ENCODE assay signal across 8 cellular contexts in the genomic region with DNA sequence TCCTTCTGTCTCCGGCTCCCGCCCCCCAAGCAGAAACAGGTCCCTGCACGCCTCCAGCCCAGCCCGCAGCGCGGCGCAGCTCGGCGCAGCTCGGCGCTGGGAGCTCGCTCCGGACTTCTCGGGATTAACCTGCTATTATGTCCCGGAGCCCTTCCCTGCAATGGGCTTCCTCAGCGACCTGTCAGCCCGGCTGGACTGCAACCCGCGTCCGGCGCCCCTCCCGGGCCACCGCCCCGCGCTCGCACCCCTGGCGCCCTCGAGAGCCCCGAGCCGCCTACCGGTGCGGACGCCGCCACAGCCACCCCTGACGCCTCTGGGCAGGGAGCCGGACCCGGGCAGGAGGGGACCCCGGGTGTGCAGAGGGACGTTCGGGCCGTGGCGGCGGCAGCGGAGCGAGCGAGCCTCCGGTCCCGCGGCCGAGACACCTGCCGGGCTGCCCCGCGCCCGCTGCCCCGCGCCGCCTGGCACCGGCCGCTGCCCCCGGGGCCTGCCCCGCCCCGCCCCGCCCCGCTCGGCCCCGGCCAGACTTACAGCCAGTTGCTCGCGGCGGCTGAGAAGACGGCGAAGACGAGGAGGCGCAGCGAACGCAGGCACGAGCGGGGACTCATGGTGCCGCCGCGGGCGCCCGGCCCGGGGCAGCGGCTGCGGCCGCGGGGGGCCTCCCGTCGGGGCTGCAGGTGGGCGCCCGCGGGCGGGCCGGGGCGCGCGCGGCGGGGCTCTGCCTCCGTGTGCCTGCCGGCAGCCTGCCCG. TPM values are rescaled to one million over a fixed set of nuclear protein-coding genes. Genes with fewer than 3 reads are reported as not detected.
A peak's percentile ranks its signal among the peaks of the same experiment; 100 is the strongest.
DNase-seq lines count a peak whose midpoint lies in the region; ATAC-seq, FAIRE-seq and TF ChIP-seq lines count a peak whose summit lies in the region.

No MANE protein-coding gene starts in this region.

- TF ChIP-seq RAD21 in GM12878 (IDR thresholded peaks at IDR 0.05; ENCODE audit: insufficient read depth, low read depth, low read length): no peak

- H3K9me1 ChIP-seq in keratinocyte (ENCODE audit: control insufficient read depth, extremely low read depth, insufficient read depth, low read length): no peaks in the 10 kb centered on the region

- peak; percentile 76 for DNase-seq in D341Med (ENCODE audit: low spot score)
- DNase-seq in GM12878 (ENCODE audit: low read depth, low spot score): no peak
- DNase-seq in keratinocyte (ENCODE audit: low read depth, low spot score): no peak
- no peak for DNase-seq in DMS153 treated with DMSO at 0.1 percent for 48 hours (lab: John Stamatoyannopoulos, UW; ENCODE audit: unreplicated experiment)

- ATAC-seq in GM12878 (peak; percentile 46), GM19455 (IDR thresholded peaks at IDR 0.05; ENCODE audit: unreplicated experiment) (no peak), GM18868 (IDR thresholded peaks at IDR 0.05; ENCODE audit: unreplicated experiment) (no peak)

- WGBS in GM12878 (ENCODE audit: insufficient coverage, insufficient replicate concordance, low lambda C conversion rate, missing lambda C conversion rate): 3% methylated on average over 51 of the region's 102 CpGs

- in situ Hi-C loops in GM12878 (cut with MboI): no loop called here

- H3K4me1 ChIP-seq in HUES48 (ENCODE audit: control insufficient read depth, insufficient read depth, low read length): peaks cover 20% of the 10 kb centered on the region
- no peaks in the 10 kb centered on the region for H3K4me1 ChIP-seq in GM12878 (ENCODE audit: control insufficient read depth, insufficient read depth, low read length)
- peaks cover 43% of the 10 kb centered on the region for H3K4me1 ChIP-seq in keratinocyte (ENCODE audit: control insufficient read depth, extremely low read depth, insufficient read depth, low read length)
- H3K4me1 ChIP-seq in subcutaneous abdominal adipose tissue (ENCODE audit: control insufficient read depth in 5 of 5, insufficient read depth in 5 of 5, low read length in 5 of 5): peaks cover 0 to 15% (median 14%) of the 10 kb centered on the region in 5 donors

- TF ChIP-seq CTCF in GM12878 (IDR thresholded peaks at IDR 0.05 in 2 of 3, conservative IDR thresholded peaks at IDR 0.05 in 1 of 3; ENCODE audit: control insufficient read depth in 2 of 3, extremely low read depth in 1 of 3, insufficient read depth in 1 of 3, low read depth in 3 of 3, low read length in 3 of 3) (no peak), keratinocyte (optimal IDR thresholded peaks at IDR 0.05 in 1 of 3, IDR thresholded peaks at IDR 0.05 in 1 of 3, conservative IDR thresholded peaks at IDR 0.05 in 1 of 3; ENCODE audit: extremely low read depth in 1 of 3, insufficient read depth in 2 of 3, low read length in 3 of 3) (peak in 1 of 3 experiments; percentile 5)

- FAIRE-seq in GM12878 (lab: Jason Lieb, UNC) (no peak), keratinocyte (lab: Jason Lieb, UNC) (no peak)

- H3K27me3 ChIP-seq in HUES48 (ENCODE audit: control insufficient read depth, insufficient read depth, low read length) (peaks cover 36% of the 10 kb centered on the region), GM12878 (replicated peaks in 1 of 2; ENCODE audit: control insufficient read depth in 2 of 2, insufficient read depth in 2 of 2, low read length in 1 of 2) (peaks cover 8 to 18% of the 10 kb centered on the region in 2 experiments), keratinocyte (ENCODE audit: control insufficient read depth, extremely low read depth, insufficient read depth, low read length) (peaks cover 32% of the 10 kb centered on the region), subcutaneous abdominal adipose tissue (ENCODE audit: control insufficient read depth in 5 of 5, insufficient read depth in 4 of 5, low read length in 5 of 5) (peaks cover 15 to 53% (median 48%) of the 10 kb centered on the region in 5 donors)

- SMC1A ChIA-PET in GM12878 (lab: Charles Lee; ENCODE audit: uncharacterized antibody, unreplicated experiment): interaction anchor here (1.1 to 1.5 kb wide), 2 partner anchors 24 to 268 kb away, joined by 3 to 4 read pairs; no protein-coding TSS in a partner anchor

- no peak for TF ChIP-seq POLR2A in GM12878 (IDR thresholded peaks at IDR 0.05; ENCODE audit: low read depth, low read length)

- H3K4me3 ChIP-seq in HUES48 (ENCODE audit: low read depth, low read length): peak overlapping the region; percentile 62
- no peak overlapping the region for H3K4me3 ChIP-seq in GM12878
- H3K4me3 ChIP-seq in keratinocyte (ENCODE audit: control insufficient read depth in 2 of 3, extremely low read depth in 1 of 3, insufficient read depth in 2 of 3, low read depth in 1 of 3, low read length in 3 of 3): peak overlapping the region in 2 of 3 experiments; percentile 32 to 60
- peak overlapping the region in 4 of 5 donors; percentile 32 to 67 (median 48) for H3K4me3 ChIP-seq in subcutaneous abdominal adipose tissue (ENCODE audit: low read depth in 1 of 5, low read length in 5 of 5)

- intact Hi-C loops in GM12878 (cut with micrococcal nuclease; ENCODE audit: unreplicated experiment): no loop called here

- RAD21 ChIA-PET in GM12878 (lab: Charles Lee; ENCODE audit: unreplicated experiment): interaction anchor here (1.1 kb wide), 1 partner anchor 274 kb away, joined by 3 read pairs; no protein-coding TSS in a partner anchor

- POLR2A ChIA-PET in GM12878 (lab: Charles Lee): no interaction called here

- no peak for TF ChIP-seq EP300 in GM12878 (IDR thresholded peaks at IDR 0.05; ENCODE audit: borderline replicate concordance in 1 of 2, control insufficient read depth in 1 of 2, low read depth in 2 of 2, low read length in 2 of 2)

- no peaks in the 10 kb centered on the region for H3K36me3 ChIP-seq in HUES48 (ENCODE audit: control insufficient read depth, insufficient read depth, low read length)
- no peaks in the 10 kb centered on the region for H3K36me3 ChIP-seq in GM12878 (ENCODE audit: control insufficient read depth in 2 of 2, insufficient read depth in 2 of 2, low read length in 1 of 2)
- no peaks in the 10 kb centered on the region for H3K36me3 ChIP-seq in keratinocyte (ENCODE audit: control insufficient read depth in 2 of 2, extremely low read depth in 1 of 2, insufficient read depth in 2 of 2, low read length in 2 of 2)
- H3K36me3 ChIP-seq in subcutaneous abdominal adipose tissue (ENCODE audit: control insufficient read depth in 5 of 5, insufficient read depth in 5 of 5, low read length in 5 of 5): no peaks in the 10 kb centered on the region

- H2AFZ ChIP-seq in GM12878 (ENCODE audit: control insufficient read depth, low read depth, low read length): no peak overlapping the region
- H2AFZ ChIP-seq in keratinocyte (ENCODE audit: control insufficient read depth, low read length): peak overlapping the region; percentile 5

- no TSS peak for BruUV-seq in GM12878 (replicated peaks; lab: Mats Ljungman, UMichigan)

- H3K4me2 ChIP-seq in GM12878 (ENCODE audit: control insufficient read depth, insufficient read depth) (peak overlapping the region; percentile 50; the same call in 1 of the 2 replicates), keratinocyte (ENCODE audit: control insufficient read depth, extremely low read depth, insufficient read depth, low read depth, low read length) (peak overlapping the region; percentile 76)

- CTCF ChIA-PET in GM12878 (lab: Yijun Ruan, JAX): interaction anchor here (1.0 to 5.5 kb wide), 2 partner anchors 134 to 274 kb away, joined by 3 to 28 read pairs; no protein-coding TSS in a partner anchor

- H3K9me3 ChIP-seq in HUES48 (ENCODE audit: control insufficient read depth, insufficient read depth, low read length) (no peaks in the 10 kb centered on the region), GM12878 (replicated peaks; ENCODE audit: control insufficient read depth, insufficient read depth, low read length) (no peaks in the 10 kb centered on the region), keratinocyte (ENCODE audit: control insufficient read depth, low read depth, low read length) (no peaks in the 10 kb centered on the region), subcutaneous abdominal adipose tissue (ENCODE audit: control insufficient read depth in 5 of 5, low read length in 5 of 5) (no peaks in the 10 kb centered on the region)

- H4K20me1 ChIP-seq in GM12878 (ENCODE audit: control insufficient read depth, insufficient read depth) (no peaks in the 10 kb centered on the region), keratinocyte (ENCODE audit: control insufficient read depth, extremely low read depth, insufficient read depth, low read length) (no peaks in the 10 kb centered on the region)

- no peaks in the 10 kb centered on the region for H3K79me2 ChIP-seq in GM12878 (ENCODE audit: control insufficient read depth, insufficient read depth, low read length)
- H3K79me2 ChIP-seq in keratinocyte (ENCODE audit: control insufficient read depth, insufficient read depth, low read length): no peaks in the 10 kb centered on the region

- H3K9ac ChIP-seq in HUES48 (ENCODE audit: low read depth, low read length): no peak overlapping the region
- no peak overlapping the region for H3K9ac ChIP-seq in GM12878 (ENCODE audit: control insufficient read depth, insufficient read depth, low read length)
- H3K9ac ChIP-seq in keratinocyte (ENCODE audit: control insufficient read depth, extremely low read depth, insufficient read depth, low read length): no peak overlapping the region
- H3K9ac ChIP-seq in subcutaneous abdominal adipose tissue (ENCODE audit: low read length in 5 of 5): no peak overlapping the region

- no peak overlapping the region for H3K27ac ChIP-seq in HUES48 (ENCODE audit: low read depth, low read length)
- H3K27ac ChIP-seq in GM12878 (ENCODE audit: control insufficient read depth, insufficient read depth): no peak overlapping the region
- H3K27ac ChIP-seq in keratinocyte (ENCODE audit: control insufficient read depth, insufficient read depth, low read length): no peak overlapping the region
- no peak overlapping the region for H3K27ac ChIP-seq in subcutaneous abdominal adipose tissue (ENCODE audit: low read depth, low read length)

- dilution Hi-C loops in keratinocyte (cut with MboI; ENCODE audit: extremely low pct_ligation_motif_present, low sequenced_read_pairs): no loop called here

RNA-seq across cellular contexts. Expression of gene WNT4, which starts 0.4 kb away (rescaled TPM):
- 0.20 and 0.21 TPM in 2 replicates for total RNA-seq in GM12878 (2013; cell fraction: nucleolus; rRNA removed)
- total RNA-seq in GM12878 (2014; rRNA removed) (under 0.01 TPM in 1 of 2 replicates, not detected in the other), GM12878 (2014; rRNA removed; fragmentation: Illumina TruSeq; extraction: Trizol) (not detected in 2 replicates), GM12878 (2021) (not detected in 2 replicates)
- 0.09 TPM for polyA plus RNA-seq in GM12878 (2011; ENCODE audit: low read depth)
- polyA plus RNA-seq in GM12878 (2011; rRNA removed) (0.01 TPM in 1 of 2 replicates, not detected in the other), GM12878 (2014; fragmentation: Illumina TruSeq; extraction: Trizol) (not detected in 2 replicates), GM12878 (2014; fragmentation: Nextera tagmentation; extraction: Ambion mirVana) (not detected), GM12878 (2014; rRNA removed) (0.27 TPM in 1 of 2 replicates, not detected in the other), GM12878 (2016; fragmentation: Nextera tagmentation; extraction: Ambion mirVana) (not detected), keratinocyte (0.35 to 17.2 TPM (median 2.6 TPM) in 3 replicates)
- polyA plus RNA-seq in GM12878 (2011; cell fraction: cytosol; rRNA removed): 0.03 TPM in 1 of 2 replicates, not detected in the other
- polyA plus RNA-seq in GM12878 (2011; cell fraction: nucleus; rRNA removed): not detected in 2 replicates
- 0.15 and 0.25 TPM in 2 replicates for polyA plus RNA-seq in GM12878 (2012)
- polyA minus RNA-seq in GM12878 (2011; rRNA and poly(A)+ RNA removed): 0.05 TPM in 1 of 2 replicates, not detected in the other
- not detected in 2 replicates for polyA minus RNA-seq in GM12878 (2011; cell fraction: cytosol; rRNA and poly(A)+ RNA removed)
- polyA minus RNA-seq in GM12878 (2011; cell fraction: nucleus; rRNA and poly(A)+ RNA removed): not detected in 2 replicates
- 4.3 TPM for polyA plus RNA-seq in keratinocyte (2011; ENCODE audit: low read depth)
- polyA plus RNA-seq in keratinocyte (2011; cell fraction: cytosol; rRNA removed): 1.6 and 3.0 TPM in 2 replicates
- polyA plus RNA-seq in keratinocyte (2011; cell fraction: nucleus; rRNA removed): 2.6 and 3.1 TPM in 2 replicates
- polyA plus RNA-seq in keratinocyte (2012; ENCODE audit: low replicate concordance): 0.30 and 4.5 TPM in 2 replicates
- 4.6 to 7.8 TPM in 2 of 3 replicates, not detected in the other for polyA minus RNA-seq in keratinocyte
- polyA minus RNA-seq in keratinocyte (2011; cell fraction: cytosol; rRNA and poly(A)+ RNA removed): 0.96 TPM
- 0.84 and 0.93 TPM in 2 replicates for polyA minus RNA-seq in keratinocyte (2011; cell fraction: nucleus; rRNA and poly(A)+ RNA removed)
